Comparison of ENCODE assay signal across 8 cellular contexts in the genomic region with DNA sequence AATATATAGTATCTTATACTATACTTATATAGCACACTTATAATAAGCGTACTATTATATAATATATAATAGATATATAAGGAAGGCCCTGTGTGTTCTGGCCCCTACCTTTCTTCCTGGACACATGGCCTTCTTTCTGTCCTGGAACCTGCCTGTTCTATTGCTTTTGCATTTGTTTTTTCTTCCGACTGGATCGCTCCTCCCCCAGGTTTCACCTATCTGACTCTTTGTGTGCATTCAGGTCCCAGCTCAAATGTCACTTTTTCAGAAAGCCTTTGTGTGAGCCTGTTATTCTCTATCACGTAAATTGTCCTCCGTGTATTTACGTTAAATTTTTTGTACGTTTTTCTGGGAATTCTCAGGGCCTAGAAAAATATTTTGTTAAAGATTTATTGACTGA. TPM values are rescaled to one million over a fixed set of nuclear protein-coding genes. Genes with fewer than 3 reads are reported as not detected.
DNase-seq lines count a peak whose midpoint lies in the region; ATAC-seq and TF ChIP-seq lines count a peak whose summit lies in the region.

No MANE protein-coding gene starts in this region.

- H2AFZ ChIP-seq in GM23338 (peak overlapping the region; percentile 9; the same call in 1 of the 2 replicates), PC-3 (ENCODE audit: low read length) (peak overlapping the region; percentile 100)

- POLR2A ChIA-PET in PC-3 (lab: Charles Lee; ENCODE audit: unreplicated experiment), result interaction anchor here (0.6 kb wide), 1 partner anchor 9 kb away, joined by 4 read pairs; no protein-coding TSS in a partner anchor

- 0 out of 2 replicates have a peak, but pooled peaks cover 3% of the 10 kb centered on the region for H3K27me3 ChIP-seq in GM23338 (ENCODE audit: insufficient read depth)
- H3K27me3 ChIP-seq in PC-3 (ENCODE audit: low read length), result no peaks in the 10 kb centered on the region
- no peaks in the 10 kb centered on the region for H3K27me3 ChIP-seq in esophagus squamous epithelium
- no peaks in the 10 kb centered on the region for H3K27me3 ChIP-seq in sigmoid colon

- peak overlapping the region; percentile 84 for H3K4me3 Mint-ChIP-seq in GM23338

- H3K4me2 ChIP-seq in GM23338 (peak overlapping the region; percentile 86), PC-3 (ENCODE audit: low read length) (peak overlapping the region; percentile 97)

- H3K9me3 ChIP-seq in PC-3 (ENCODE audit: low read length) (no peaks in the 10 kb centered on the region), esophagus squamous epithelium (no peaks in the 10 kb centered on the region), sigmoid colon (no peaks in the 10 kb centered on the region)

- H3K9me3 Mint-ChIP-seq in GM23338, result no peaks in the 10 kb centered on the region; the same call in 1 of the 3 replicates

- peaks cover 17% of the 10 kb centered on the region for H3K27me3 Mint-ChIP-seq in GM23338 (ENCODE audit: insufficient read depth, low read depth, poor library complexity)

- H3K36me3 ChIP-seq in GM23338 (ENCODE audit: insufficient read depth) (no peaks in the 10 kb centered on the region), PC-3 (ENCODE audit: low read depth, low read length) (no peaks in the 10 kb centered on the region), esophagus squamous epithelium (no peaks in the 10 kb centered on the region), sigmoid colon (no peaks in the 10 kb centered on the region)

- H3F3A ChIP-seq in GM23338 (replicated peaks; ENCODE audit: low read depth) (peaks cover 22% of the 10 kb centered on the region), PC-3 (ENCODE audit: low read length, unreplicated experiment) (no peaks in the 10 kb centered on the region)

- no peak for TF ChIP-seq CTCF in GM23338 (conservative IDR thresholded peaks at IDR 0.05; ENCODE audit: low read depth in 2 of 2)
- no peak for TF ChIP-seq CTCF in PC-3 (conservative IDR thresholded peaks at IDR 0.05; ENCODE audit: low read depth, low read length)
- no peak for TF ChIP-seq CTCF in esophagus squamous epithelium (IDR thresholded peaks at IDR 0.05)
- TF ChIP-seq CTCF in sigmoid colon (IDR thresholded peaks at IDR 0.05), result no peak

- H4K20me1 ChIP-seq in GM23338 (replicated peaks; ENCODE audit: insufficient read depth) (no peaks in the 10 kb centered on the region; the same call in 1 of the 2 replicates), PC-3 (ENCODE audit: low read length) (no peaks in the 10 kb centered on the region)

- H3K27ac Mint-ChIP-seq in GM23338, result peak overlapping the region; percentile 88

- ATAC-seq in GM23338, result no peak
- no peak for ATAC-seq in PC-3
- ATAC-seq in HG03196 (IDR thresholded peaks at IDR 0.05; ENCODE audit: unreplicated experiment), result no peak
- ATAC-seq in GM18858 (IDR thresholded peaks at IDR 0.05; ENCODE audit: unreplicated experiment), result no peak

- peak overlapping the region; percentile 86 for H3K4me3 ChIP-seq in GM23338
- peak overlapping the region; percentile 92 for H3K4me3 ChIP-seq in PC-3 (ENCODE audit: low read length)
- peak overlapping the region; percentile 85 to 94 (median 90) for H3K4me3 ChIP-seq in esophagus squamous epithelium
- H3K4me3 ChIP-seq in sigmoid colon, result peak overlapping the region; percentile 57 to 97 (median 88)

- no peaks in the 10 kb centered on the region; the same call in 2 of the 3 replicates for H3K36me3 Mint-ChIP-seq in GM23338 (ENCODE audit: low read depth)

- H3K27ac ChIP-seq in GM23338 (ENCODE audit: low read depth), result peak overlapping the region; percentile 68; the same call in 1 of the 2 replicates
- H3K27ac ChIP-seq in PC-3 (ENCODE audit: low read length), result peak overlapping the region; percentile 37; the same call in 1 of the 2 replicates
- H3K27ac ChIP-seq in esophagus squamous epithelium, result peak overlapping the region; percentile 97 to 100 (median 99)
- peak overlapping the region; percentile 92 to 100 (median 99) for H3K27ac ChIP-seq in sigmoid colon

- intact Hi-C loops in PC-3 (cut with micrococcal nuclease), result loop anchor here (10.0 kb wide), 1 partner anchor 47 kb away; no protein-coding TSS in a partner anchor
- intact Hi-C loops in esophagus squamous epithelium (cut with DNase I), result no loop called here
- intact Hi-C loops in sigmoid colon (cut with DNase I), result loop anchor here (10.0 kb wide), 1 partner anchor 247 kb away; the partner anchor contains the start of gene NFKB2

- H3K79me2 ChIP-seq in GM23338 (replicated peaks; ENCODE audit: insufficient read depth) (peaks cover 14% of the 10 kb centered on the region), PC-3 (ENCODE audit: low read length) (peaks cover 25% of the 10 kb centered on the region)

- H3K9ac ChIP-seq in PC-3 (ENCODE audit: low read length), result peak overlapping the region; percentile 72; the same call in 1 of the 2 replicates

- no peak for TF ChIP-seq EP300 in sigmoid colon (IDR thresholded peaks at IDR 0.05)

- TF ChIP-seq POLR2A in esophagus squamous epithelium (IDR thresholded peaks at IDR 0.05) (no peak), sigmoid colon (IDR thresholded peaks at IDR 0.05) (no peak)

- WGBS in esophagus squamous epithelium, 2 donors, result 16 to 30% methylated on average over 7 of the region's 7 CpGs
- WGBS in sigmoid colon, 2 donors, result 10 to 44% methylated on average over 7 of the region's 7 CpGs

- H3K9me2 ChIP-seq in GM23338 (ENCODE audit: insufficient read depth) (no peaks in the 10 kb centered on the region), PC-3 (replicated peaks; ENCODE audit: low read length) (no peaks in the 10 kb centered on the region)

- H3K4me1 ChIP-seq in GM23338 (ENCODE audit: insufficient read depth) (peaks cover 4% of the 10 kb centered on the region), PC-3 (ENCODE audit: insufficient read depth, low read length) (no peaks in the 10 kb centered on the region; the same call in 1 of the 2 replicates), esophagus squamous epithelium (peaks cover 3 to 19% (median 4%) of the 10 kb centered on the region in 3 donors), sigmoid colon (peaks cover 0 to 17% (median 10%) of the 10 kb centered on the region in 4 donors)

- H3K4me1 Mint-ChIP-seq in GM23338, result peaks cover 10% of the 10 kb centered on the region

- BruUV-seq in PC-3 (replicated peaks; lab: Mats Ljungman, UMichigan), result no TSS peak

- CTCF ChIA-PET in PC-3 (lab: Charles Lee), result interaction anchor here (0.5 kb wide), 1 partner anchor 20 kb away, joined by 7 read pairs; no protein-coding TSS in a partner anchor

- DNase-seq in GM23338 (ENCODE audit: low spot score), result no peak
- no peak for DNase-seq in PC-3
- no peak for DNase-seq in esophagus squamous epithelium (lab: John Stamatoyannopoulos, UW)
- no peak for DNase-seq in sigmoid colon
- no peak for DNase-seq in HPDE6-E6E7 (ENCODE audit: extremely low spot score)
- no peak for DNase-seq in stimulated activated CD4-positive, alpha-beta T cell treated with anti-CD3 and anti-CD28 coated beads, Interleukin-15, amount 100 ng/mL, for 24 hours

TF ChIP-seq in GM23338, 12 proteins besides CTCF, POLR2A, EP300 and RAD21 (continues in another document):
- no peak for TF ChIP-seq EZH2phosphoT487 (IDR thresholded peaks at IDR 0.05; ENCODE audit: unreplicated experiment)

RNA-seq across cellular contexts. Expression of gene TRIM8, which starts 2.9 kb away (rescaled TPM):
- total RNA-seq in GM23338 (2014; rRNA removed; shearing (Covaris generic)), result 33.4 and 36.7 TPM in 2 replicates
- polyA plus RNA-seq in GM23338 (2016; fragmentation: Nextera tagmentation; extraction: Ambion mirVana) (15.1 and 20.2 TPM in 2 replicates), sigmoid colon (10 to 100 TPM; 25.0 to 53.0 (median 46.8) TPM)
- total RNA-seq in PC-3 (2014; rRNA removed) (61.4 and 103 TPM in 2 replicates), esophagus squamous epithelium (10 to 100 TPM; 27.6 to 75.9 (median 48.8) TPM), sigmoid colon (10 to 100 TPM; 58.9 to 88.6 (median 67.1) TPM)

Comparison
In these comparisons a context has a peak if more than half of its experiments do, and no peak if none do; other contexts are left out.
1. H3K27ac ChIP-seq: peak in every context shown above with its lines; median percentile 99 in esophagus squamous epithelium; 99 in sigmoid colon; 68 in GM23338; 37 in PC-3.